In the genomic region with DNA sequence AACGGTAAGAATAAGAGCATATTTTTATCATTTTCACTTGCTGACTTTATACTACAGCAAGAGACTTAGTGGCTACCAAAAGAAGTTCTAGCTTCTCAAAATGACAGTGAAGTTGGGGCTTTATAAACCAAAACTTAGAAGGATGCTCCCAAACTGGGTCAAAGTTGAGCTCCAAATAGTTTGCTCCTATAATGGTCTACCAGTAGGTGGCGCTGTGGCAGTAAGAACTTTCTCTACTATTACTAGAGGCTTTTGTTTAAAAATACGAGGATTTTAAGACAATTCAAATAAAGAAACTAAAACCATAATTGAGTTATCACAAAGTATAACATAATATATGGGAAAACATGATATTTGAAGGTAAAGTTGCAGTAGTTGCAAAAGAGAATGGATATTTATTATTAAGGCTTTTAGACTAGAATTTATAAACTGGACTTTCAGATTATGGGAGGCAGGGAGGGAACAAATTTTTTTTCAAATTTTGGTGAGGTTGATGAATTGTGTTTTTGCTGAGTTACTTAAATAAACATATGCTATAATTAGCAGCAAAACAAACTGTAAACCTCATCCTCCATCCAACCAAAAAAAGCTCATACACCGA, we compare ENCODE assay signal across 8 cellular contexts.
DNase-seq lines count a peak whose midpoint lies in the region; ATAC-seq and TF ChIP-seq lines count a peak whose summit lies in the region.

No MANE protein-coding gene starts in this region.

- no peaks in the 10 kb centered on the region for H3K27me3 ChIP-seq in lower lobe of right lung (ENCODE audit: low read depth)

- DNase-seq in NCI-H2107 treated with DMSO at 0.1 percent for 48 hours (lab: John Stamatoyannopoulos, UW; ENCODE audit: unreplicated experiment): peak; percentile 31
- DNase-seq in NCI-H2107 (lab: John Stamatoyannopoulos, UW): no peak
- DNase-seq in NCI-H2171 treated with DMSO at 0.1 percent for 48 hours (lab: John Stamatoyannopoulos, UW): peak; percentile 68
- DNase-seq in activated CD4-positive, alpha-beta T cell treated with anti-CD3 and anti-CD28 coated beads, Interleukin-2, amount 50 U/mL, for 1 hour: peak; percentile 67
- DNase-seq in coronary artery (ENCODE audit: low spot score): no peak
- DNase-seq in lower lobe of right lung: no peak
- DNase-seq in stimulated activated CD8-positive, alpha-beta memory T cell treated with anti-CD3 and anti-CD28 coated beads, Interleukin-2, amount 100 ng/mL, for 1 hour (ENCODE audit: low read depth in 2 of 2): peak; percentile 28 to 46

- H3K4me3 ChIP-seq in coronary artery (no peak overlapping the region), lower lobe of right lung (no peak overlapping the region)

- ATAC-seq in lower lobe of right lung (peak; percentile 64 to 70), GM18909 (IDR thresholded peaks at IDR 0.05; ENCODE audit: poor library complexity, unreplicated experiment) (no peak)

- H3K4me1 ChIP-seq in lower lobe of right lung: peaks cover 3% of the 10 kb centered on the region

- TF ChIP-seq CTCF in coronary artery (IDR thresholded peaks at IDR 0.05): peak; percentile 82
- peak; percentile 87 for TF ChIP-seq CTCF in lower lobe of right lung (IDR thresholded peaks at IDR 0.05)

- H3K27ac ChIP-seq in coronary artery (peak overlapping the region; percentile 22 to 50), lower lobe of right lung (no peak overlapping the region)

- intact Hi-C loops in lower lobe of right lung (cut with DNase I): no loop called here

- no peaks in the 10 kb centered on the region for H3K36me3 ChIP-seq in lower lobe of right lung

- H3K9me3 ChIP-seq in lower lobe of right lung: no peaks in the 10 kb centered on the region

Comparison
In these comparisons a context has a peak if more than half of its experiments do, and no peak if none do; other contexts are left out.
1. DNase-seq: peak in NCI-H2107 treated with DMSO at 0.1 percent for 48 hours (single experiment), NCI-H2171 treated with DMSO at 0.1 percent for 48 hours (single experiment), activated CD4-positive, alpha-beta T cell treated with anti-CD3 and anti-CD28 coated beads, Interleukin-2, amount 50 U/mL, for 1 hour (single experiment) and stimulated activated CD8-positive, alpha-beta memory T cell treated with anti-CD3 and anti-CD28 coated beads, Interleukin-2, amount 100 ng/mL, for 1 hour (2 of 2); none in NCI-H2107 (single experiment), coronary artery (single experiment) and lower lobe of right lung (single experiment).